In genomic region chr14:37311233-37311632, GRCh38 we compare ENCODE assay signal across 25 cellular contexts.
"Had no signal": no experiment of that assay in that cellular context is flagged by ENCODE, and none has a peak within 500 bp of the region (broad histone marks: within the 10 kb centered on the region; RNA-seq: fewer than 3 reads in every experiment).

No MANE protein-coding gene starts in this region.

- ATAC-seq: heart right ventricle; left colon; left lung; lower lobe of right lung; naive thymus-derived CD8-positive, alpha-beta T cell; right cardiac atrium; stimulated activated effector memory CD8-positive, alpha-beta T cell treated with anti-CD3 and anti-CD28 coated beads, Interleukin-12 subunit alpha, Interleukin-12 subunit beta, amount 100 ng/mL, for 72 hours had no signal

- H3K4me2 ChIP-seq: hepatocyte had no signal

- H3K4me3 ChIP-seq: heart right ventricle, hepatocyte, left lung, lower lobe of right lung, prostate gland, sigmoid colon, spleen, tibial nerve, uterus had no signal

- DNase-seq: heart right ventricle; kidney; left colon; left lung; lower lobe of right lung; mammary epithelial cell; mesenchymal stem cell; naive thymus-derived CD8-positive, alpha-beta T cell; nucleus accumbens; retina; right cardiac atrium; sigmoid colon; small intestine; spleen; stimulated activated CD4-positive, alpha-beta T cell treated with anti-CD3 and anti-CD28 coated beads, Interleukin-4, amount 100 ng/mL, for 24 hours; stimulated activated naive CD4-positive, alpha-beta T cell; uterus had no signal

- H3K4me1 ChIP-seq: heart right ventricle, left lung, lower lobe of right lung, prostate gland, spleen, tibial nerve, uterus had no signal

- H3K27ac Mint-ChIP-seq: naive thymus-derived CD8-positive, alpha-beta T cell; nephron; stimulated activated effector memory CD8-positive, alpha-beta T cell treated with anti-CD3 and anti-CD28 coated beads, Interleukin-12 subunit alpha, Interleukin-12 subunit beta, amount 100 ng/mL, for 72 hours; stimulated activated naive CD8-positive, alpha-beta T cell treated with anti-CD3 and anti-CD28 coated beads, Interleukin-15, Interleukin-2, amounts not matched to agents 100 ng/mL and 50 ng/mL, for 24 hours; type B pancreatic cell had no signal

- H3K36me3 ChIP-seq: left lung, lower lobe of right lung, prostate gland, sigmoid colon, spleen, uterus had no signal

- H3K4me3 Mint-ChIP-seq: naive thymus-derived CD8-positive, alpha-beta T cell; nephron; neural crest cell; stimulated activated effector memory CD8-positive, alpha-beta T cell treated with anti-CD3 and anti-CD28 coated beads, Interleukin-12 subunit alpha, Interleukin-12 subunit beta, amount 100 ng/mL, for 72 hours; stimulated activated naive CD8-positive, alpha-beta T cell treated with anti-CD3 and anti-CD28 coated beads, Interleukin-15, Interleukin-2, amounts not matched to agents 100 ng/mL and 50 ng/mL, for 24 hours; type B pancreatic cell had no signal

- H3K9me3 ChIP-seq: heart right ventricle, left lung, lower lobe of right lung, prostate gland, sigmoid colon, spleen, tibial nerve, uterus had no signal

- H3K27me3 Mint-ChIP-seq: stimulated activated naive CD8-positive, alpha-beta T cell treated with anti-CD3 and anti-CD28 coated beads, Interleukin-15, Interleukin-2, amounts not matched to agents 100 ng/mL and 50 ng/mL, for 24 hours; type B pancreatic cell had no signal

- H3K9me3 Mint-ChIP-seq: nephron, neural crest cell, type B pancreatic cell had no signal

- H3K27me3 ChIP-seq: heart right ventricle, hepatocyte, left lung, sigmoid colon, spleen, tibial nerve, uterus had no signal

- H3K27ac ChIP-seq: heart right ventricle, hepatocyte, left lung, lower lobe of right lung, prostate gland, sigmoid colon, spleen, tibial nerve, uterus had no signal

- H3K79me2 ChIP-seq: hepatocyte had no signal

- H3K36me3 Mint-ChIP-seq: naive thymus-derived CD8-positive, alpha-beta T cell; stimulated activated effector memory CD8-positive, alpha-beta T cell treated with anti-CD3 and anti-CD28 coated beads, Interleukin-12 subunit alpha, Interleukin-12 subunit beta, amount 100 ng/mL, for 72 hours had no signal

- H2AFZ ChIP-seq: hepatocyte had no signal

- H3K4me1 Mint-ChIP-seq: naive thymus-derived CD8-positive, alpha-beta T cell; nephron; neural crest cell; stimulated activated effector memory CD8-positive, alpha-beta T cell treated with anti-CD3 and anti-CD28 coated beads, Interleukin-12 subunit alpha, Interleukin-12 subunit beta, amount 100 ng/mL, for 72 hours had no signal
